ENCODE assay signal across 9 cellular contexts in the genomic region with DNA sequence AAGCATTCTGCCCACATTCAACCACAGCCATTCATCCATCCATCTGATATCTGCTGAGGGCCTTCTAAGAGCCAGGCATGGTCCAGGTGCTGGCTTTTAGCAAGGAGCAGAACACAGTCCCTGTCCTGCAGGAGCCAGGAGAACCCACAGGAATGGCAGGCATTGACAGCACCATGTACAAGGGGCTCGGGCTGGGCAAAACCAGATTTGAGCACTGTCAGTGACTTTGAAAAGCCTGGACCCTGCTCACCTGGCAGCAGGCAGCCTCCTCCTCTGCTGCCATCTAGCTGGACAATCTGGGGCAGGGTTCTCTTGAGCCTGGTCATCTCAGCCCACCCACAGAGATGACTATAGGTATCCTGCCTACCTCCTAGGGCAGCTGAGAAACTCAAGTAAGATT.
A peak's percentile ranks its signal among the peaks of the same experiment; 100 is the strongest.
DNase-seq lines count a peak whose midpoint lies in the region; ATAC-seq, FAIRE-seq and TF ChIP-seq lines count a peak whose summit lies in the region.
"Had no signal": no experiment of that assay in that cellular context is flagged by ENCODE, and none has a peak within 500 bp of the region (broad histone marks: within the 10 kb centered on the region; RNA-seq: fewer than 3 reads in every experiment).

No MANE protein-coding gene starts in this region.

- H3K36me3 ChIP-seq in GM12878 (ENCODE audit: control insufficient read depth in 2 of 2, insufficient read depth in 2 of 2, low read length in 1 of 2) (no peaks in the 10 kb centered on the region), transverse colon (no peaks in the 10 kb centered on the region)

- no TSS peak for BruUV-seq in GM12878 (replicated peaks; lab: Mats Ljungman, UMichigan)

- H3K27ac ChIP-seq in GM12878 (ENCODE audit: control insufficient read depth, insufficient read depth), result no peak overlapping the region
- H3K27ac ChIP-seq in transverse colon, result peak overlapping the region in 3 of 4 donors; percentile 52 to 91 (median 83)

- no peak overlapping the region for H3K9ac ChIP-seq in GM12878 (ENCODE audit: control insufficient read depth, insufficient read depth, low read length)

- no peak for FAIRE-seq in GM12878 (lab: Jason Lieb, UNC)

- SMC1A ChIA-PET in GM12878 (lab: Charles Lee; ENCODE audit: uncharacterized antibody, unreplicated experiment), result interaction anchor here (0.6 to 2.3 kb wide), 9 partner anchors 10 to 408 kb away, joined by 3 to 6 read pairs (median 3); no protein-coding TSS in a partner anchor

- H3K4me2 ChIP-seq in GM12878 (ENCODE audit: control insufficient read depth, insufficient read depth), result no peak overlapping the region

- peak; percentile 28 for DNase-seq in NCI-H2196 (lab: John Stamatoyannopoulos, UW; ENCODE audit: unreplicated experiment)
- DNase-seq in NCI-H2196 treated with DMSO at 0.1 percent for 48 hours (lab: John Stamatoyannopoulos, UW; ENCODE audit: unreplicated experiment), result no peak
- DNase-seq in GM12878 (ENCODE audit: low read depth, low spot score), result no peak
- peak; percentile 54 for DNase-seq in left lobe of liver (ENCODE audit: low spot score)
- DNase-seq in transverse colon, result no peak
- DNase-seq in activated CD4-positive, alpha-beta T cell treated with anti-CD3 and anti-CD28 coated beads for 48 hours, result no peak
- no peak for DNase-seq in T-helper 2 cell
- no peak for DNase-seq in stimulated activated CD4-positive, alpha-beta T cell treated with anti-CD3 and anti-CD28 coated beads, Interleukin-2, amount 100 ng/mL, for 24 hours
- DNase-seq: SHP77 treated with DMSO at 0.1 percent for 48 hours had no signal

- TF ChIP-seq EP300 in GM12878 (IDR thresholded peaks at IDR 0.05; ENCODE audit: borderline replicate concordance in 1 of 2, control insufficient read depth in 1 of 2, low read depth in 2 of 2, low read length in 2 of 2), result no peak
- TF ChIP-seq EP300 in transverse colon (IDR thresholded peaks at IDR 0.05; ENCODE audit: low read depth), result no peak

- H4K20me1 ChIP-seq in GM12878 (ENCODE audit: control insufficient read depth, insufficient read depth), result no peaks in the 10 kb centered on the region

- TF ChIP-seq CTCF in GM12878 (IDR thresholded peaks at IDR 0.05 in 2 of 3, conservative IDR thresholded peaks at IDR 0.05 in 1 of 3; ENCODE audit: control insufficient read depth in 2 of 3, extremely low read depth in 1 of 3, insufficient read depth in 1 of 3, low read depth in 3 of 3, low read length in 3 of 3) (peak in 2 of 3 experiments; percentile 3 to 46; a peak in 2 of 6 replicates), transverse colon (IDR thresholded peaks at IDR 0.05) (peak in 2 of 5 experiments; percentile 10 to 11)

- POLR2A ChIA-PET in GM12878 (lab: Charles Lee), result no interaction called here

- peak; percentile 54 for TF ChIP-seq RAD21 in GM12878 (IDR thresholded peaks at IDR 0.05; ENCODE audit: insufficient read depth, low read depth, low read length)

- WGBS in GM12878 (ENCODE audit: insufficient coverage, insufficient replicate concordance, low lambda C conversion rate, missing lambda C conversion rate), result 0% methylated on average over 1 of the region's 1 CpG
- 64 to 80% methylated on average over 1 of the region's 1 CpG for WGBS in transverse colon (ENCODE audit: low coverage in 1 of 2), 2 donors

- in situ Hi-C loops in GM12878 (cut with MboI), result no loop called here
- in situ Hi-C loops in transverse colon (cut with MboI; ENCODE audit: low pct_ligation_motif_present in 1 of 4, low pct_unique_long_range_greater_than_20kb in 1 of 4, low sequenced_read_pairs in 3 of 4), result no loop called here

- no peaks in the 10 kb centered on the region for H3K79me2 ChIP-seq in GM12878 (ENCODE audit: control insufficient read depth, insufficient read depth, low read length)

- intact Hi-C loops in GM12878 (cut with micrococcal nuclease; ENCODE audit: unreplicated experiment), result no loop called here
- intact Hi-C loops in transverse colon (cut with DNase I; ENCODE audit: low total_unique reads), result loop anchor here (10.0 kb wide), 1 partner anchor 111 kb away; no protein-coding TSS in a partner anchor

- no peaks in the 10 kb centered on the region for H3K9me3 ChIP-seq in GM12878 (replicated peaks; ENCODE audit: control insufficient read depth, insufficient read depth, low read length)
- H3K9me3 ChIP-seq in transverse colon, result no peaks in the 10 kb centered on the region

- no peak overlapping the region for H3K4me3 ChIP-seq in GM12878
- H3K4me3 ChIP-seq in transverse colon, result no peak overlapping the region

- ATAC-seq in GM12878 (peak; percentile 72), left lobe of liver (peak; percentile 88)

- no peak overlapping the region for H2AFZ ChIP-seq in GM12878 (ENCODE audit: control insufficient read depth, low read depth, low read length)

- TF ChIP-seq POLR2A in GM12878 (IDR thresholded peaks at IDR 0.05; ENCODE audit: low read depth, low read length) (no peak), transverse colon (IDR thresholded peaks at IDR 0.05) (no peak)

- H3K27me3 ChIP-seq in GM12878 (replicated peaks in 1 of 2; ENCODE audit: control insufficient read depth in 2 of 2, insufficient read depth in 2 of 2, low read length in 1 of 2) (no peaks in the 10 kb centered on the region), transverse colon (no peaks in the 10 kb centered on the region)

- RAD21 ChIA-PET in GM12878 (lab: Charles Lee; ENCODE audit: unreplicated experiment), result interaction anchor here (0.5 to 1.1 kb wide), 4 partner anchors 132 to 152 kb away, joined by 3 to 4 read pairs (median 3); no protein-coding TSS in a partner anchor

- CTCF ChIA-PET in GM12878 (lab: Yijun Ruan, JAX), result interaction anchor here (0.5 to 3.9 kb wide), 4 partner anchors 8 to 406 kb away, joined by 3 to 25 read pairs (median 6); no protein-coding TSS in a partner anchor

- no peaks in the 10 kb centered on the region for H3K4me1 ChIP-seq in GM12878 (ENCODE audit: control insufficient read depth, insufficient read depth, low read length)
- peaks cover 22 to 47% (median 35%) of the 10 kb centered on the region in 4 donors for H3K4me1 ChIP-seq in transverse colon

TF ChIP-seq in GM12878, 131 proteins besides CTCF, POLR2A, EP300 and RAD21:
- TF ChIP-seq BRCA1 (IDR thresholded peaks at IDR 0.05; ENCODE audit: low read depth, low read length), result no peak
- TF ChIP-seq, protein P1, sequence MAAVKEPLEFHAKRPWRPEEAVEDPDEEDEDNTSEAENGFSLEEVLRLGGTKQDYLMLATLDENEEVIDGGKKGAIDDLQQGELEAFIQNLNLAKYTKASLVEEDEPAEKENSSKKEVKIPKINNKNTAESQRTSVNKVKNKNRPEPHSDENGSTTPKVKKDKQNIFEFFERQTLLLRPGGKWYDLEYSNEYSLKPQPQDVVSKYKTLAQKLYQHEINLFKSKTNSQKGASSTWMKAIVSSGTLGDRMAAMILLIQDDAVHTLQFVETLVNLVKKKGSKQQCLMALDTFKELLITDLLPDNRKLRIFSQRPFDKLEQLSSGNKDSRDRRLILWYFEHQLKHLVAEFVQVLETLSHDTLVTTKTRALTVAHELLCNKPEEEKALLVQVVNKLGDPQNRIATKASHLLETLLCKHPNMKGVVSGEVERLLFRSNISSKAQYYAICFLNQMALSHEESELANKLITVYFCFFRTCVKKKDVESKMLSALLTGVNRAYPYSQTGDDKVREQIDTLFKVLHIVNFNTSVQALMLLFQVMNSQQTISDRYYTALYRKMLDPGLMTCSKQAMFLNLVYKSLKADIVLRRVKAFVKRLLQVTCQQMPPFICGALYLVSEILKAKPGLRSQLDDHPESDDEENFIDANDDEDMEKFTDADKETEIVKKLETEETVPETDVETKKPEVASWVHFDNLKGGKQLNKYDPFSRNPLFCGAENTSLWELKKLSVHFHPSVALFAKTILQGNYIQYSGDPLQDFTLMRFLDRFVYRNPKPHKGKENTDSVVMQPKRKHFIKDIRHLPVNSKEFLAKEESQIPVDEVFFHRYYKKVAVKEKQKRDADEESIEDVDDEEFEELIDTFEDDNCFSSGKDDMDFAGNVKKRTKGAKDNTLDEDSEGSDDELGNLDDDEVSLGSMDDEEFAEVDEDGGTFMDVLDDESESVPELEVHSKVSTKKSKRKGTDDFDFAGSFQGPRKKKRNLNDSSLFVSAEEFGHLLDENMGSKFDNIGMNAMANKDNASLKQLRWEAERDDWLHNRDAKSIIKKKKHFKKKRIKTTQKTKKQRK (IDR thresholded peaks at IDR 0.05; ENCODE audit: low read depth, low read length), result no peak
- peak; percentile 15; the same call in 1 of the 2 replicates for TF ChIP-seq SMC3 (IDR thresholded peaks at IDR 0.05; ENCODE audit: borderline replicate concordance, low read length)

Comparison
In these comparisons a context has a peak if more than half of its experiments do, and no peak if none do; other contexts are left out.
1. DNase-seq: peak in NCI-H2196 (single experiment) and left lobe of liver (single experiment); none in NCI-H2196 treated with DMSO at 0.1 percent for 48 hours (single experiment), GM12878 (single experiment), transverse colon (single experiment), activated CD4-positive, alpha-beta T cell treated with anti-CD3 and anti-CD28 coated beads for 48 hours (single experiment), T-helper 2 cell (0 of 5) and stimulated activated CD4-positive, alpha-beta T cell treated with anti-CD3 and anti-CD28 coated beads, Interleukin-2, amount 100 ng/mL, for 24 hours (0 of 2).